ENCODE assay signal across 1 cellular context in the genomic region with DNA sequence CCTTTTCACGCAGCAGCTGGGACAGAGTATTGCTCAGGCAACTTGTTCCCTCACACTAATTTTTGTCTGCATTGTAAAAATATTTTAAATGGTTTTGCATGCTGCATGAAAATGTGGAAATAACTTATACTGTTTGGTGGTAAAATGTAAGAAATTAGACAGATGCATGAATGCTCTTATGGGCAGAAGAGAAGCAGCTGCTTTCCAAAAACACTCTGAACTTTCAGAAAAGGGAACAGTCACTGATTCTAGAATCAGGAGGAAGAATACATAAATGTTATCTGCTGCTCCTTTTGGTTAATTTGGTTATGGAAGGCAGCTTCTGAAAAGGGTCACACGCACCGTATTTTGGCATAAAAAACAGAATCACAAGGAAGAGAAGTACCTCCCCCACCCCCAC.
TF ChIP-seq lines count a peak whose summit lies in the region.

No MANE protein-coding gene starts in this region.

TF ChIP-seq in H1, 55 proteins besides CTCF, POLR2A, EP300 and RAD21:
- no peak for TF ChIP-seq SRF (IDR thresholded peaks at IDR 0.05; ENCODE audit: low read depth, low read length)
- TF ChIP-seq TAF7 (optimal IDR thresholded peaks at IDR 0.05; ENCODE audit: borderline replicate concordance, low read depth, low read length), result no peak
- no peak for TF ChIP-seq CREB1 (IDR thresholded peaks at IDR 0.05)
- TF ChIP-seq FOSL1 (IDR thresholded peaks at IDR 0.05; ENCODE audit: insufficient read depth, low read depth, low read length), result no peak
- no peak for TF ChIP-seq GTF2F1 (IDR thresholded peaks at IDR 0.05; ENCODE audit: borderline replicate concordance, low read depth, low read length)
- TF ChIP-seq SP4 (IDR thresholded peaks at IDR 0.05; ENCODE audit: low read length), result no peak
- TF ChIP-seq ZNF274 (IDR thresholded peaks at IDR 0.05; ENCODE audit: borderline replicate concordance, extremely low read depth, low read length), result no peak
- no peak for TF ChIP-seq BRCA1 (IDR thresholded peaks at IDR 0.05; ENCODE audit: low read depth, low read length)
- no peak for TF ChIP-seq KDM5A (IDR thresholded peaks at IDR 0.05; ENCODE audit: low read length)
- TF ChIP-seq KDM4A (IDR thresholded peaks at IDR 0.05; ENCODE audit: low read depth, low read length, severe bottlenecking), result no peak
- TF ChIP-seq RNF2 (IDR thresholded peaks at IDR 0.05; ENCODE audit: borderline replicate concordance, low read depth, low read length, missing control alignments, poor library complexity, severe bottlenecking), result no peak
- no peak for TF ChIP-seq SIX5 (IDR thresholded peaks at IDR 0.05; ENCODE audit: low read depth, low read length)
